21 cellular contexts compared by ENCODE assay signal in the genomic region with DNA sequence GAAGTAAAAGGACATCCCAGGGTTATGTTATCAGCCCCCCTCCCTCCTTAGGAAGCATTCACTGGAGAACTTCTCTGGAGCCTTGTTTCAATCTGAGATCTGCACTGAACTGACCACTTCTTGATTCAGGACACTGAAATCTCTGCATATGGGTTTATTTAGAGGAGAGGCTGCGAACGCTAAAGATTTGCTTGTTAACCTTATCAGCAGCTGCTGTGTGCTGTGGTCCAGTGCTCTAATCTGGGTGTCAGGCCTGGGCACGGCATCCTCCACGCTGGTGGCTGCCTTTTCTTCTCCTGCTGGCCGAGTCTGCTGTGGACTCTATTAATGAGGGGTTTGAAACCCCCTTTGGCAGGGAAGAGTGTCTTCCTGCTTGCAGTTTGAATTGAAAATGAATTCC.
"Had no signal": no experiment of that assay in that cellular context is flagged by ENCODE, and none has a peak within 500 bp of the region (broad histone marks: within the 10 kb centered on the region; RNA-seq: fewer than 3 reads in every experiment).

No MANE protein-coding gene starts in this region.

- H3K27me3 ChIP-seq: ovary, sigmoid colon, spleen, testis, tibial artery had no signal

- H3K36me3 ChIP-seq: ovary, sigmoid colon, spleen, tibial artery had no signal

- H3K4me3 ChIP-seq: coronary artery, lung, mucosa of descending colon, ovary, psoas muscle, sigmoid colon, spleen, testis, tibial artery had no signal

- H3K9me3 ChIP-seq: mucosa of descending colon, ovary, psoas muscle, sigmoid colon, spleen, testis, tibial artery had no signal

- DNase-seq: hypothalamus; immature natural killer cell; islet precursor cell; mucosa of descending colon; naive thymus-derived CD4-positive, alpha-beta T cell; occipital lobe; ovary; posterior cingulate gyrus; psoas muscle; sigmoid colon; spleen; stimulated activated CD4-positive, alpha-beta T cell treated with anti-CD3 and anti-CD28 coated beads, Interleukin-4, amount 100 ng/mL, for 4 hours; stimulated activated naive CD8-positive, alpha-beta T cell treated with anti-CD3 and anti-CD28 coated beads, Interleukin-15, Interleukin-2, amounts not matched to agents 100 U/mL and 50 U/mL, for 24 hours; substantia nigra; testis; tibial artery had no signal

- H3K4me1 ChIP-seq: psoas muscle, sigmoid colon, spleen, testis, tibial artery had no signal

- ATAC-seq: left lobe of liver; mucosa of descending colon; naive thymus-derived CD4-positive, alpha-beta T cell; psoas muscle; right cardiac atrium; stimulated activated memory B cell treated with anti-CD40 and anti-IgM and Interleukin-4, amounts not matched to agents 10 μg/mL and 1 μg/mL and 100 μg/mL, for 72 hours; stimulated activated naive CD8-positive, alpha-beta T cell treated with anti-CD3 and anti-CD28 coated beads, Interleukin-15, Interleukin-2, amounts not matched to agents 100 U/mL and 50 U/mL, for 24 hours had no signal

- H3K27ac ChIP-seq: coronary artery, ovary, psoas muscle, sigmoid colon, spleen, testis, tibial artery had no signal
